In the genomic region with DNA sequence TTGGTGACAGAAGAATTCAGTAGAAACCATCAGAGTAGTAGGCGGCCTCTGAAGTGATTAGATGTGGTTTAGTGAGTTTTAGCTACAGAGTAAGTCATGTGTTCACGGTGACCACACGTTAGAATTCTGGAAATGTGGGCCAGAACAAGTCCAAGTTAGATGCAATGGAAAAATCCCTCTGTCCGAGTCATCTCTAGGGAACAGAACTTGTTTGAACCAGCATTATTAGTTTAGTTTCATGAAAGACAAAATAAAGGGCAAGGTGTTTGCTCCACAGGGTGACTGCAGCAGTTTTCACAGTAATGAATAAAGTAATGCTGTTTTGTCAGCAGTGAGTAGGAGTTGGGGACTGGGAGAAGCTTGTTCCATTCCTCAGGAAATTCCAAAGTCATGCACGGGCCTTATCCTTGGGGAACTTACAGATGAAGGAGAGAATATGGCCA, we compare ENCODE assay signal across 14 cellular contexts.
DNase-seq lines count a peak whose midpoint lies in the region; ATAC-seq and TF ChIP-seq lines count a peak whose summit lies in the region.
"Had no signal": no experiment of that assay in that cellular context is flagged by ENCODE, and none has a peak within 500 bp of the region (broad histone marks: within the 10 kb centered on the region; RNA-seq: fewer than 3 reads in every experiment).

No MANE protein-coding gene starts in this region.

- peak; percentile 37 for ATAC-seq in esophagus mucosa
- ATAC-seq in GM18907 (IDR thresholded peaks at IDR 0.05; ENCODE audit: unreplicated experiment): no peak
- no peak for ATAC-seq in activated CD4-positive, alpha-beta T cell treated with anti-CD3 and anti-CD28 coated beads for 36 hours

- TF ChIP-seq CTCF in AG09309 (IDR thresholded peaks at IDR 0.05; ENCODE audit: control insufficient read depth, insufficient read depth, low read depth, low read length, missing control alignments) (no peak), A673 (conservative IDR thresholded peaks at IDR 0.05; ENCODE audit: low read depth, low read length) (no peak)

- H3K4me3 ChIP-seq in AG09309 (ENCODE audit: control insufficient read depth, low read depth, low read length): no peak overlapping the region
- H3K4me3 ChIP-seq in SJCRH30: no peak overlapping the region
- H3K4me3 ChIP-seq in A673 (ENCODE audit: low read depth, low read length, poor library complexity, severe bottlenecking): no peak overlapping the region

- intact Hi-C loops in A673 (cut with micrococcal nuclease; ENCODE audit: unreplicated experiment): no loop called here
- intact Hi-C loops in activated CD4-positive, alpha-beta T cell treated with anti-CD3 and anti-CD28 coated beads for 36 hours (cut with DNase I, micrococcal nuclease): no loop called here

- DNase-seq in AG09309 (ENCODE audit: low read depth) (peak; percentile 31), SJCRH30 (peak; percentile 19 to 34), lung microvascular endothelial cell (ENCODE audit: low read depth in 2 of 2) (peak; percentile 37 to 90), RPMI8226 (no peak), A673 (ENCODE audit: low spot score) (no peak)
- no peak for DNase-seq in activated CD4-positive, alpha-beta T cell treated with anti-CD3 and anti-CD28 coated beads for 36 hours
- DNase-seq: AML-193; hippocampal formation; naive B cell; stimulated activated CD4-positive, alpha-beta T cell treated with anti-CD3 and anti-CD28 coated beads, Interleukin-15, amount 100 ng/mL, for 24 hours had no signal

- H3K36me3 Mint-ChIP-seq in activated CD4-positive, alpha-beta T cell treated with anti-CD3 and anti-CD28 coated beads for 36 hours (ENCODE audit: low read depth): no peaks in the 10 kb centered on the region
- H3K36me3 Mint-ChIP-seq: naive B cell had no signal

- H3K27me3 ChIP-seq in SJCRH30 (no peaks in the 10 kb centered on the region), A673 (replicated peaks; ENCODE audit: insufficient read depth, low read depth, low read length, poor library complexity) (no peaks in the 10 kb centered on the region)

- H3K27ac ChIP-seq in SJCRH30 (no peak overlapping the region; the same call in 1 of the 2 replicates), A673 (ENCODE audit: low read depth, low read length, poor library complexity, severe bottlenecking) (no peak overlapping the region)
- H3K27ac ChIP-seq: RWPE1 had no signal

- H3K36me3 ChIP-seq in SJCRH30 (no peaks in the 10 kb centered on the region), A673 (ENCODE audit: insufficient read depth, low read length, poor library complexity, severe bottlenecking) (no peaks in the 10 kb centered on the region)

- POLR2A ChIA-PET in A673 (lab: Charles Lee; ENCODE audit: low non-redundant PET): no interaction called here
- POLR2A ChIA-PET in activated CD4-positive, alpha-beta T cell treated with anti-CD3 and anti-CD28 coated beads for 36 hours (lab: Charles Lee): no interaction called here

- H3K4me1 Mint-ChIP-seq in activated CD4-positive, alpha-beta T cell treated with anti-CD3 and anti-CD28 coated beads for 36 hours: no peaks in the 10 kb centered on the region

- H3K27me3 Mint-ChIP-seq in activated CD4-positive, alpha-beta T cell treated with anti-CD3 and anti-CD28 coated beads for 36 hours: peaks cover 26% of the 10 kb centered on the region

- H3K4me1 ChIP-seq in SJCRH30: peaks cover 15% of the 10 kb centered on the region
- H3K4me1 ChIP-seq in A673 (ENCODE audit: insufficient read depth, low read length, poor library complexity, severe bottlenecking): no peaks in the 10 kb centered on the region

- H3K9me3 ChIP-seq in SJCRH30 (replicated peaks): no peaks in the 10 kb centered on the region
- H3K9me3 ChIP-seq in A673 (ENCODE audit: low read depth, low read length, poor library complexity, severe bottlenecking): no peaks in the 10 kb centered on the region

- no peaks in the 10 kb centered on the region for H3K9me3 Mint-ChIP-seq in activated CD4-positive, alpha-beta T cell treated with anti-CD3 and anti-CD28 coated beads for 36 hours (ENCODE audit: low read depth)
- H3K9me3 Mint-ChIP-seq: activated T-helper 1 cell treated with anti-CD3 and anti-CD28 coated beads, Interleukin-12 subunit alpha, Interleukin-12 subunit beta, Interleukin-2, Interleukin-4 antibody, amounts not matched to agents 30 ng/mL and 10 ng/mL and 1 ng/mL, durations not matched to agents 14 hours and 24 hours and 36 hours had no signal

- CTCF ChIA-PET in A673 (lab: Charles Lee): no interaction called here
- CTCF ChIA-PET in activated CD4-positive, alpha-beta T cell treated with anti-CD3 and anti-CD28 coated beads for 36 hours (lab: Charles Lee): no interaction called here

- H3K27ac Mint-ChIP-seq in activated CD4-positive, alpha-beta T cell treated with anti-CD3 and anti-CD28 coated beads for 36 hours: no peak overlapping the region
- H3K27ac Mint-ChIP-seq: activated T-helper 1 cell treated with anti-CD3 and anti-CD28 coated beads, Interleukin-12 subunit alpha, Interleukin-12 subunit beta, Interleukin-2, Interleukin-4 antibody, amounts not matched to agents 30 ng/mL and 10 ng/mL and 1 ng/mL, durations not matched to agents 14 hours and 24 hours and 36 hours; naive B cell had no signal

- no TSS peak for BruUV-seq in A673 (replicated peaks; lab: Mats Ljungman, UMichigan)

- no peak overlapping the region for H3K4me3 Mint-ChIP-seq in activated CD4-positive, alpha-beta T cell treated with anti-CD3 and anti-CD28 coated beads for 36 hours
- H3K4me3 Mint-ChIP-seq: activated T-helper 1 cell treated with anti-CD3 and anti-CD28 coated beads, Interleukin-12 subunit alpha, Interleukin-12 subunit beta, Interleukin-2, Interleukin-4 antibody, amounts not matched to agents 30 ng/mL and 10 ng/mL and 1 ng/mL, durations not matched to agents 14 hours and 24 hours and 36 hours; naive B cell had no signal

Comparison
In these comparisons a context has a peak if more than half of its experiments do, and no peak if none do; other contexts are left out.
1. DNase-seq: peak in AG09309 (single experiment), SJCRH30 (2 of 2) and lung microvascular endothelial cell (2 of 2); none in RPMI8226 (single experiment), A673 (single experiment) and activated CD4-positive, alpha-beta T cell treated with anti-CD3 and anti-CD28 coated beads for 36 hours (single experiment).